In the genomic region with DNA sequence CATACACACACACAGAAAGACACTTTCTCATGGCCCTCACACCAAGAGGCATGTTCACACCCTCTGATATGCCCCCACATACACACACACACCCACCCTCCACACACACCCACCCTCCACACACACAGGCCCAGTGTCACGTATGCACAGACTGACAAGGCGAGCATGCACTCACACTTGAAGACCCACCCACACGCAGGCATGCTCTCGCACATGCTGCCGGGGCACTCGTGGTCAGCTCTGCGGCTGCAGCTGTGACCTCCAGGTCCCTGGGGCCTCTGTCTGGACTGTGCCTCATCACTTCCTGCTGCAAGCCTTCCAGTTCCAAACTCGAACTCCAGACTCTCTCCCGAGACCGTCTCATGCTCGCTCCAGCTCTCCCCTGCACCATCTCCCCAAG, we compare ENCODE assay signal across 10 cellular contexts. TPM values are rescaled to one million over a fixed set of nuclear protein-coding genes. Genes with fewer than 3 reads are reported as not detected.
A peak's percentile ranks its signal among the peaks of the same experiment; 100 is the strongest.
DNase-seq lines count a peak whose midpoint lies in the region; ATAC-seq and TF ChIP-seq lines count a peak whose summit lies in the region.
"Had no signal": no experiment of that assay in that cellular context is flagged by ENCODE, and none has a peak within 500 bp of the region (broad histone marks: within the 10 kb centered on the region; RNA-seq: fewer than 3 reads in every experiment).

No MANE protein-coding gene starts in this region.

- ATAC-seq in thoracic aorta (ENCODE audit: insufficient number of reproducible peaks, low FRiP score, low read depth) (no peak), HG02678 (IDR thresholded peaks at IDR 0.05; ENCODE audit: unreplicated experiment) (no peak), HG03095 (IDR thresholded peaks at IDR 0.05; ENCODE audit: unreplicated experiment) (no peak)

- 46% methylated on average over 11 of the region's 11 CpGs for WGBS in hepatocyte (ENCODE audit: low lambda C conversion rate, missing lambda C conversion rate)

- H3K4me3 ChIP-seq in hepatocyte (no peak overlapping the region), thoracic aorta (peak overlapping the region; percentile 35)
- H3K4me3 ChIP-seq: MG63 had no signal

- peaks cover 4% of the 10 kb centered on the region for H3K4me1 Mint-ChIP-seq in T-helper 2 cell treated with Interferon-gamma antibody and Interleukin-4, amounts not matched to agents 5 μg/mL and 100 μg/mL, for 36 hours (ENCODE audit: low read depth)
- H3K4me1 Mint-ChIP-seq in activated CD4-positive, alpha-beta memory T cell treated with anti-CD3 and anti-CD28 coated beads, Interleukin-2, amount 10 ng/mL, durations not matched to agents 7 days and 5 days = no peaks in the 10 kb centered on the region

- H3K27me3 Mint-ChIP-seq in T-helper 2 cell treated with Interferon-gamma antibody and Interleukin-4, amounts not matched to agents 5 μg/mL and 100 μg/mL, for 36 hours (ENCODE audit: low read depth) = no peaks in the 10 kb centered on the region
- H3K27me3 Mint-ChIP-seq in activated CD4-positive, alpha-beta memory T cell treated with anti-CD3 and anti-CD28 coated beads, Interleukin-2, amount 10 ng/mL, durations not matched to agents 7 days and 5 days = no peaks in the 10 kb centered on the region

- peaks cover 3% of the 10 kb centered on the region for H4K20me1 ChIP-seq in hepatocyte (ENCODE audit: insufficient read depth, poor library complexity, severe bottlenecking)

- no peaks in the 10 kb centered on the region for H3K9me3 Mint-ChIP-seq in T-helper 2 cell treated with Interferon-gamma antibody and Interleukin-4, amounts not matched to agents 5 μg/mL and 100 μg/mL, for 36 hours
- no peaks in the 10 kb centered on the region for H3K9me3 Mint-ChIP-seq in activated CD4-positive, alpha-beta memory T cell treated with anti-CD3 and anti-CD28 coated beads, Interleukin-2, amount 10 ng/mL, durations not matched to agents 7 days and 5 days

- H3K4me2 ChIP-seq in hepatocyte = peak overlapping the region; percentile 64

- TF ChIP-seq CTCF in hepatocyte (IDR thresholded peaks at IDR 0.05; ENCODE audit: poor library complexity) = no peak
- no peak for TF ChIP-seq CTCF in thoracic aorta (IDR thresholded peaks at IDR 0.05)

- H3K4me3 Mint-ChIP-seq in T-helper 2 cell treated with Interferon-gamma antibody and Interleukin-4, amounts not matched to agents 5 μg/mL and 100 μg/mL, for 36 hours = no peak overlapping the region
- no peak overlapping the region for H3K4me3 Mint-ChIP-seq in activated CD4-positive, alpha-beta memory T cell treated with anti-CD3 and anti-CD28 coated beads, Interleukin-2, amount 10 ng/mL, durations not matched to agents 7 days and 5 days

- CTCF ChIA-PET in activated CD4-positive, alpha-beta memory T cell treated with anti-CD3 and anti-CD28 coated beads, Interleukin-2, amount 10 ng/mL, durations not matched to agents 7 days and 5 days (lab: Charles Lee) = interaction anchor here (1.3 to 3.3 kb wide), 2 partner anchors 22 to 115 kb away, joined by 3 to 18 read pairs; no protein-coding TSS in a partner anchor

- no peak overlapping the region for H2AFZ ChIP-seq in hepatocyte

- no peaks in the 10 kb centered on the region for H3K9me2 ChIP-seq in hepatocyte (replicated peaks; ENCODE audit: insufficient read depth)

- POLR2A ChIA-PET in activated CD4-positive, alpha-beta memory T cell treated with anti-CD3 and anti-CD28 coated beads, Interleukin-2, amount 10 ng/mL, durations not matched to agents 7 days and 5 days (lab: Charles Lee) = interaction anchor here (2.1 kb wide), 1 partner anchor 27 kb away, joined by 20 read pairs; the partner anchor contains the start of gene TPP1

- H3K4me1 ChIP-seq in hepatocyte (ENCODE audit: insufficient read depth) (peaks cover 12% of the 10 kb centered on the region), thoracic aorta (ENCODE audit: control insufficient read depth in 1 of 2, low read depth in 2 of 2) (peaks cover 29 to 52% of the 10 kb centered on the region in 2 donors)

- peaks cover 59% of the 10 kb centered on the region for H3K79me2 ChIP-seq in hepatocyte

- H3K27me3 ChIP-seq in hepatocyte (no peaks in the 10 kb centered on the region), thoracic aorta (replicated peaks; ENCODE audit: insufficient read depth) (no peaks in the 10 kb centered on the region)
- H3K27me3 ChIP-seq: MG63 had no signal

- H3K27ac Mint-ChIP-seq in T-helper 2 cell treated with Interferon-gamma antibody and Interleukin-4, amounts not matched to agents 5 μg/mL and 100 μg/mL, for 36 hours = peak overlapping the region; percentile 11
- peak overlapping the region; percentile 6 for H3K27ac Mint-ChIP-seq in activated CD4-positive, alpha-beta memory T cell treated with anti-CD3 and anti-CD28 coated beads, Interleukin-2, amount 10 ng/mL, durations not matched to agents 7 days and 5 days

- H3K36me3 ChIP-seq in hepatocyte (replicated peaks; ENCODE audit: insufficient read depth, low read depth) = no peaks in the 10 kb centered on the region
- no peaks in the 10 kb centered on the region for H3K36me3 ChIP-seq in thoracic aorta
- H3K36me3 ChIP-seq: MG63 had no signal

- H3K27ac ChIP-seq in hepatocyte = peak overlapping the region; percentile 98
- H3K27ac ChIP-seq in thoracic aorta = peak overlapping the region; percentile 76 to 83
- H3K27ac ChIP-seq: 22Rv1 had no signal

- H3K9me3 ChIP-seq in hepatocyte (ENCODE audit: low read depth) (no peaks in the 10 kb centered on the region), thoracic aorta (no peaks in the 10 kb centered on the region)
- H3K9me3 ChIP-seq: MG63 had no signal

- no peak for DNase-seq in T-helper 2 cell treated with Interferon-gamma antibody and Interleukin-4, amounts not matched to agents 5 μg/mL and 100 μg/mL, for 36 hours (ENCODE audit: low spot score)
- DNase-seq in T-helper 2 cell (no peak), hepatocyte (ENCODE audit: low spot score) (no peak), thoracic aorta (ENCODE audit: low spot score) (no peak), GM19240 (ENCODE audit: insufficient read length, low spot score) (no peak)
- no peak for DNase-seq in activated CD4-positive, alpha-beta memory T cell treated with anti-CD3 and anti-CD28 coated beads, Interleukin-2, amount 10 ng/mL, durations not matched to agents 7 days and 5 days
- DNase-seq: MG63 had no signal

- no peaks in the 10 kb centered on the region for H3K36me3 Mint-ChIP-seq in T-helper 2 cell treated with Interferon-gamma antibody and Interleukin-4, amounts not matched to agents 5 μg/mL and 100 μg/mL, for 36 hours (ENCODE audit: low read depth)
- no peaks in the 10 kb centered on the region for H3K36me3 Mint-ChIP-seq in activated CD4-positive, alpha-beta memory T cell treated with anti-CD3 and anti-CD28 coated beads, Interleukin-2, amount 10 ng/mL, durations not matched to agents 7 days and 5 days (ENCODE audit: low read depth)

RNA-seq across cellular contexts. Expression of gene DCHS1, which starts 9.6 kb away (rescaled TPM):
- under 1 TPM; 0.23 to 0.25 TPM for total RNA-seq in activated CD4-positive, alpha-beta memory T cell treated with anti-CD3 and anti-CD28 coated beads, Interleukin-2, amount 10 ng/mL, durations not matched to agents 7 days and 5 days
- total RNA-seq in hepatocyte (8.5 and 15.2 TPM in 2 replicates), thoracic aorta (10 to 100 TPM; 62.3 to 73.5 TPM)
- polyA plus RNA-seq in hepatocyte = 6.3 and 8.0 TPM in 2 replicates

RNA-seq across cellular contexts. Expression of gene TPP1, which starts 26.8 kb away (rescaled TPM):
- total RNA-seq in activated CD4-positive, alpha-beta memory T cell treated with anti-CD3 and anti-CD28 coated beads, Interleukin-2, amount 10 ng/mL, durations not matched to agents 7 days and 5 days = 100 to 1,000 TPM; 130 to 131 TPM
- total RNA-seq in hepatocyte (68.4 and 105 TPM in 2 replicates), thoracic aorta (10 to 100 TPM; 66.7 to 75.6 TPM)
- polyA plus RNA-seq in hepatocyte = 170 and 185 TPM in 2 replicates

RNA-seq across cellular contexts. Expression of gene TAF10, which starts 34.0 kb away (rescaled TPM):
- 100 to 1,000 TPM; 159 to 161 TPM for total RNA-seq in activated CD4-positive, alpha-beta memory T cell treated with anti-CD3 and anti-CD28 coated beads, Interleukin-2, amount 10 ng/mL, durations not matched to agents 7 days and 5 days
- total RNA-seq in hepatocyte (29.5 and 33.3 TPM in 2 replicates), thoracic aorta (10 to 100 TPM; 39.5 to 40.0 TPM)
- polyA plus RNA-seq in hepatocyte = 248 and 295 TPM in 2 replicates

RNA-seq across cellular contexts. Expression of gene MRPL17, which starts 37.1 kb away (rescaled TPM):
- 10 to 100 TPM; 54.1 to 56.3 TPM for total RNA-seq in activated CD4-positive, alpha-beta memory T cell treated with anti-CD3 and anti-CD28 coated beads, Interleukin-2, amount 10 ng/mL, durations not matched to agents 7 days and 5 days
- total RNA-seq in hepatocyte = 34.5 and 71.9 TPM in 2 replicates
- polyA plus RNA-seq in hepatocyte = 62.7 and 71.9 TPM in 2 replicates
- 10 to 100 TPM; 20.6 to 53.6 TPM for total RNA-seq in thoracic aorta

RNA-seq across cellular contexts. Expression of gene ILK, which starts 42.5 kb away (rescaled TPM):
- total RNA-seq in activated CD4-positive, alpha-beta memory T cell treated with anti-CD3 and anti-CD28 coated beads, Interleukin-2, amount 10 ng/mL, durations not matched to agents 7 days and 5 days = 100 to 1,000 TPM; 135 to 138 TPM
- total RNA-seq in hepatocyte = 110 and 114 TPM in 2 replicates
- 126 and 135 TPM in 2 replicates for polyA plus RNA-seq in hepatocyte
- 100 to 1,000 TPM; 338 to 588 TPM for total RNA-seq in thoracic aorta
